In genomic region chr11:93444671-93445073, GRCh38 we compare ENCODE assay signal across 13 cellular contexts.
A peak's percentile ranks its signal among the peaks of the same experiment; 100 is the strongest.
DNase-seq lines count a peak whose midpoint lies in the region; ATAC-seq and TF ChIP-seq lines count a peak whose summit lies in the region.
"Had no signal": no experiment of that assay in that cellular context is flagged by ENCODE, and none has a peak within 500 bp of the region (broad histone marks: within the 10 kb centered on the region; RNA-seq: fewer than 3 reads in every experiment).

No MANE protein-coding gene starts in this region.

- H3K27ac ChIP-seq in spleen (no peak overlapping the region), Peyer's patch (no peak overlapping the region)
- H3K27ac ChIP-seq: heart right ventricle, right atrium auricular region, SJSA1, thoracic aorta had no signal

- no peaks in the 10 kb centered on the region for H3K27me3 ChIP-seq in spleen (replicated peaks in 1 of 7)
- no peaks in the 10 kb centered on the region for H3K27me3 ChIP-seq in Peyer's patch
- H3K27me3 ChIP-seq: heart right ventricle, right atrium auricular region, SJSA1 had no signal

- no peaks in the 10 kb centered on the region for H3K36me3 ChIP-seq in ES-I3 (ENCODE audit: insufficient read depth, low read length)
- no peaks in the 10 kb centered on the region for H3K36me3 ChIP-seq in mucosa of descending colon (ENCODE audit: low read depth)
- H3K36me3 ChIP-seq in spleen, result no peaks in the 10 kb centered on the region
- H3K36me3 ChIP-seq in Peyer's patch, result no peaks in the 10 kb centered on the region
- H3K36me3 ChIP-seq: heart right ventricle, right atrium auricular region, SJSA1, thoracic aorta had no signal

- TF ChIP-seq CTCF in mucosa of descending colon (IDR thresholded peaks at IDR 0.05), result no peak
- no peak for TF ChIP-seq CTCF in spleen (IDR thresholded peaks at IDR 0.05 in 8 of 11, conservative IDR thresholded peaks at IDR 0.05 in 3 of 11)
- no peak for TF ChIP-seq CTCF in Peyer's patch (IDR thresholded peaks at IDR 0.05)

- peak; percentile 61 for DNase-seq in NCI-H2227 treated with DMSO at 0.1 percent for 48 hours (lab: John Stamatoyannopoulos, UW)
- peak; percentile 88 for DNase-seq in amniotic epithelial cell (ENCODE audit: low read depth)
- DNase-seq in mucosa of descending colon, result peak in 2 of 3 donors; percentile 17 to 52
- no peak for DNase-seq in spleen
- DNase-seq in NCI-H1694 (lab: John Stamatoyannopoulos, UW), result no peak
- no peak for DNase-seq in NCI-H1930 (lab: John Stamatoyannopoulos, UW)
- DNase-seq in Peyer's patch, result no peak
- DNase-seq: EL, heart right ventricle had no signal

- no peak for TF ChIP-seq POLR2A in spleen (IDR thresholded peaks at IDR 0.05)
- TF ChIP-seq POLR2A in Peyer's patch (IDR thresholded peaks at IDR 0.05), result no peak

- ATAC-seq in mucosa of descending colon, result no peak
- ATAC-seq: heart right ventricle had no signal

- H3K4me3 ChIP-seq in mucosa of descending colon, result no peak overlapping the region
- H3K4me3 ChIP-seq in spleen, result no peak overlapping the region
- H3K4me3 ChIP-seq in Peyer's patch, result no peak overlapping the region
- H3K4me3 ChIP-seq: heart right ventricle, right atrium auricular region, SJSA1, thoracic aorta had no signal

- no peaks in the 10 kb centered on the region for H3K4me1 ChIP-seq in ES-I3 (ENCODE audit: insufficient read depth, low read length)
- H3K4me1 ChIP-seq in mucosa of descending colon (ENCODE audit: low read depth), result no peaks in the 10 kb centered on the region
- H3K4me1 ChIP-seq in spleen, result no peaks in the 10 kb centered on the region
- no peaks in the 10 kb centered on the region for H3K4me1 ChIP-seq in Peyer's patch
- H3K4me1 ChIP-seq: heart right ventricle, right atrium auricular region, SJSA1 had no signal

- H3K9ac ChIP-seq in ES-I3 (ENCODE audit: low read depth, low read length), result peak overlapping the region; percentile 24; the same call in 1 of the 2 replicates

- intact Hi-C loops in mucosa of descending colon (cut with DNase I, micrococcal nuclease) (no loop called here), spleen (cut with DNase I; ENCODE audit: low total_unique reads) (no loop called here)

- H3K9me3 ChIP-seq in ES-I3 (ENCODE audit: control insufficient read depth, insufficient read depth, low read length) (no peaks in the 10 kb centered on the region), mucosa of descending colon (no peaks in the 10 kb centered on the region), spleen (peaks cover 0 to 16% (median 0%) of the 10 kb centered on the region in 8 donors), Peyer's patch (no peaks in the 10 kb centered on the region)
- H3K9me3 ChIP-seq: right atrium auricular region, SJSA1, thoracic aorta had no signal

- WGBS in spleen, 5 donors, result 76 to 96% (median 86%) methylated on average over 5 to 8 of the region's 8 CpGs

Comparison
In these comparisons a context has a peak if more than half of its experiments do, and no peak if none do; other contexts are left out.
1. DNase-seq: peak in NCI-H2227 treated with DMSO at 0.1 percent for 48 hours (single experiment), amniotic epithelial cell (single experiment) and mucosa of descending colon (2 of 3); none in spleen (single experiment), NCI-H1694 (single experiment), NCI-H1930 (0 of 2) and Peyer's patch (0 of 3).